9 cellular contexts compared by ENCODE assay signal in the genomic region with DNA sequence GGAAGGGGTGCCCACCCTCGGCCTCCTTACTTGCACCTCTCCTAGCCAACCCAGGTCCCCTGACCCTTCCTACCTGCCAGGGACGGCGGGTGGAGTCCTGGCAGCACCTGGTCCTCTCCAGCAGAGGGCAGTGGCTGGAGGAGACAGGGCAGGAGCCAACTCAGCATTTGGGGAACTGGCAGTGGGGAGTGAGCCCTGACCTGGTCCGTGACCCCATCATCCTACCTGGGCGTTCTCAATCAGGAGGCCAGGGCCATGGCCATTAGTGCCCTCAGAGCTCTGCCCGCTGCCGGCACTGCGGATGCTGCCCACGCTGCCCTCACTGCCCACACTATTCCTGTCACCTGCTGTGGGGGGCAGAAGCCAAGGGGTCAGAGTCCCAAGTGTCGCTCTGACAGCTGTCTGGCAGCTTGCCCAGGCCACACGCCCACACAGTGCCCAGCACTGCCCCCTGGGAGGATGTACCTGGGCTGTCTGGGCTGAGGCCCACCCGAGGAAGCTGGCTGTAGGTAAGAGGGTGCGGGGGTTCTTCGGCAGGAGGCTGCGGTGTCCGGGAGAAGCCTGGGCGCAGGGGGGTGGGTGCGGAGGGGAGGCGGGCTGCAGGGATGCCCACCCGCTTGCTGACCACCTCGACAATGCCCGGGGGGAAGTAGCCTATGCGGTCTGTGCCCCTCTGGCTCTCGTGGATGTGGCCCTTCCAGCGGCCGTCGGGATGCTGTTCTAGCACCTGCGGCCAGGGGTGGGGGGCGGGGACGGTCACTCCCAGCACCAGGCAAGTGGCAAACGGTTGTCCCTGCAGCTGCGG. TPM values are rescaled to one million over a fixed set of nuclear protein-coding genes. Genes with fewer than 3 reads are reported as not detected.
A peak's percentile ranks its signal among the peaks of the same experiment; 100 is the strongest.
DNase-seq lines count a peak whose midpoint lies in the region; ATAC-seq, FAIRE-seq and TF ChIP-seq lines count a peak whose summit lies in the region.
"Had no signal": no experiment of that assay in that cellular context is flagged by ENCODE, and none has a peak within 500 bp of the region (broad histone marks: within the 10 kb centered on the region; RNA-seq: fewer than 3 reads in every experiment).

No MANE protein-coding gene starts in this region.

- no peaks in the 10 kb centered on the region for H3K9me3 Mint-ChIP-seq in activated CD4-positive, alpha-beta T cell treated with anti-CD3 and anti-CD28 coated beads for 36 hours (ENCODE audit: low read depth)
- H3K9me3 Mint-ChIP-seq: stimulated activated naive CD8-positive, alpha-beta T cell treated with anti-CD3 and anti-CD28 coated beads, Interleukin-15, Interleukin-2, amounts not matched to agents 100 ng/mL and 50 ng/mL, for 24 hours had no signal

- POLR2A ChIA-PET in activated CD4-positive, alpha-beta T cell treated with anti-CD3 and anti-CD28 coated beads for 36 hours (lab: Charles Lee), result no interaction called here

- no peaks in the 10 kb centered on the region for H3K9me3 ChIP-seq in prostate gland

- FAIRE-seq in HTR-8/SVneo (lab: Jason Lieb, UNC), result peak; percentile 68

- no peak overlapping the region for H3K4me3 ChIP-seq in prostate gland

- ATAC-seq in activated CD4-positive, alpha-beta T cell treated with anti-CD3 and anti-CD28 coated beads for 36 hours, result peak; percentile 68
- ATAC-seq in esophagus mucosa (peak; percentile 33), GM19395 (IDR thresholded peaks at IDR 0.05; ENCODE audit: unreplicated experiment) (no peak), GM18909 (IDR thresholded peaks at IDR 0.05; ENCODE audit: poor library complexity, unreplicated experiment) (no peak)

- no peak for TF ChIP-seq POLR2A in prostate gland (IDR thresholded peaks at IDR 0.05)

- peak in 3 of 4 experiments; percentile 38 to 72 (median 53) for TF ChIP-seq CTCF in prostate gland (IDR thresholded peaks at IDR 0.05)

- H3K27me3 ChIP-seq in prostate gland (replicated peaks; ENCODE audit: insufficient read depth), result no peaks in the 10 kb centered on the region

- DNase-seq in Caki2 (ENCODE audit: low read depth), result peak; percentile 32
- DNase-seq in HTR-8/SVneo (ENCODE audit: insufficient read length, low spot score), result peak; percentile 67
- peak; percentile 63 for DNase-seq in activated CD4-positive, alpha-beta T cell treated with anti-CD3 and anti-CD28 coated beads for 36 hours
- DNase-seq in prostate gland (ENCODE audit: low spot score), result no peak
- no peak for DNase-seq in occipital lobe (lab: John Stamatoyannopoulos, UW)

- CTCF ChIA-PET in activated CD4-positive, alpha-beta T cell treated with anti-CD3 and anti-CD28 coated beads for 36 hours (lab: Charles Lee), result interaction anchor here (1.4 kb wide), 1 partner anchor 22 kb away, joined by 4 read pairs; no protein-coding TSS in a partner anchor

- no peak overlapping the region for H3K27ac Mint-ChIP-seq in activated CD4-positive, alpha-beta T cell treated with anti-CD3 and anti-CD28 coated beads for 36 hours
- H3K27ac Mint-ChIP-seq: stimulated activated naive CD8-positive, alpha-beta T cell treated with anti-CD3 and anti-CD28 coated beads, Interleukin-15, Interleukin-2, amounts not matched to agents 100 ng/mL and 50 ng/mL, for 24 hours had no signal

- no peaks in the 10 kb centered on the region for H3K36me3 Mint-ChIP-seq in activated CD4-positive, alpha-beta T cell treated with anti-CD3 and anti-CD28 coated beads for 36 hours (ENCODE audit: low read depth)

- no peaks in the 10 kb centered on the region for H3K27me3 Mint-ChIP-seq in activated CD4-positive, alpha-beta T cell treated with anti-CD3 and anti-CD28 coated beads for 36 hours
- H3K27me3 Mint-ChIP-seq: stimulated activated naive CD8-positive, alpha-beta T cell treated with anti-CD3 and anti-CD28 coated beads, Interleukin-15, Interleukin-2, amounts not matched to agents 100 ng/mL and 50 ng/mL, for 24 hours had no signal

- H3K4me1 ChIP-seq in prostate gland (replicated peaks), result no peaks in the 10 kb centered on the region

- H3K36me3 ChIP-seq in prostate gland, result peaks cover 0 to 13% of the 10 kb centered on the region in 2 donors

- WGBS in prostate gland, result 77% methylated on average over 27 of the region's 32 CpGs

- in situ Hi-C loops in Caki2 (cut with HindIII; ENCODE audit: low pct_unique_long_range_greater_than_20kb, low sequenced_read_pairs), result no loop called here

- H3K4me3 Mint-ChIP-seq in activated CD4-positive, alpha-beta T cell treated with anti-CD3 and anti-CD28 coated beads for 36 hours, result no peak overlapping the region
- H3K4me3 Mint-ChIP-seq: stimulated activated naive CD8-positive, alpha-beta T cell treated with anti-CD3 and anti-CD28 coated beads, Interleukin-15, Interleukin-2, amounts not matched to agents 100 ng/mL and 50 ng/mL, for 24 hours had no signal

- no peak overlapping the region for H3K27ac ChIP-seq in prostate gland

- H3K4me1 Mint-ChIP-seq in activated CD4-positive, alpha-beta T cell treated with anti-CD3 and anti-CD28 coated beads for 36 hours, result no peaks in the 10 kb centered on the region

- intact Hi-C loops in activated CD4-positive, alpha-beta T cell treated with anti-CD3 and anti-CD28 coated beads for 36 hours (cut with DNase I, micrococcal nuclease), result no loop called here
- intact Hi-C loops in prostate gland (cut with DNase I), result no loop called here

RNA-seq across cellular contexts. Expression of gene CASKIN2, which starts 10.8 kb away (rescaled TPM):
- total RNA-seq in Caki2 (2014; rRNA removed; shearing (Covaris generic); ENCODE audit: low replicate concordance), result 12.9 and 16.9 TPM in 2 replicates
- 1 to 10 TPM; 2.9 to 3.0 TPM for total RNA-seq in activated CD4-positive, alpha-beta T cell treated with anti-CD3 and anti-CD28 coated beads for 36 hours
- total RNA-seq in esophagus mucosa (13.9 TPM), prostate gland (10 to 100 TPM; 16.0 to 35.8 TPM), occipital lobe (4.8 TPM)

RNA-seq across cellular contexts. Expression of gene TSEN54, which starts 11.8 kb away (rescaled TPM):
- 53.3 and 78.0 TPM in 2 replicates for total RNA-seq in Caki2 (2014; rRNA removed; shearing (Covaris generic); ENCODE audit: low replicate concordance)
- total RNA-seq in activated CD4-positive, alpha-beta T cell treated with anti-CD3 and anti-CD28 coated beads for 36 hours, result 10 to 100 TPM; 29.2 to 35.1 TPM
- total RNA-seq in esophagus mucosa, result 23.2 TPM
- total RNA-seq in prostate gland, result 10 to 100 TPM; 45.9 to 56.2 TPM
- 8.1 TPM for total RNA-seq in occipital lobe

RNA-seq across cellular contexts. Expression of gene LLGL2, which starts 20.9 kb away (rescaled TPM):
- total RNA-seq in Caki2 (2014; rRNA removed; shearing (Covaris generic); ENCODE audit: low replicate concordance), result 34.2 and 42.5 TPM in 2 replicates
- total RNA-seq in activated CD4-positive, alpha-beta T cell treated with anti-CD3 and anti-CD28 coated beads for 36 hours, result 1 to 10 TPM; 7.1 to 9.6 TPM
- total RNA-seq in esophagus mucosa, result 82.1 TPM
- total RNA-seq in prostate gland, result 10 to 100 TPM; 43.0 to 65.3 TPM
- total RNA-seq in occipital lobe, result 2.7 TPM

RNA-seq across cellular contexts. Expression of gene TMEM94, which starts 48.1 kb away (rescaled TPM):
- 65.8 and 66.0 TPM in 2 replicates for total RNA-seq in Caki2 (2014; rRNA removed; shearing (Covaris generic); ENCODE audit: low replicate concordance)
- 10 to 100 TPM; 51.4 to 62.5 TPM for total RNA-seq in activated CD4-positive, alpha-beta T cell treated with anti-CD3 and anti-CD28 coated beads for 36 hours
- total RNA-seq in esophagus mucosa (36.2 TPM), prostate gland (100 to 1,000 TPM in 1 of 2 donors, 10 to 100 TPM in 1; 63.5 to 128 TPM), occipital lobe (25.4 TPM)

Comparison
In these comparisons a context has a peak if more than half of its experiments do, and no peak if none do; other contexts are left out.
1. DNase-seq: peak in Caki2 (single experiment), HTR-8/SVneo (single experiment) and activated CD4-positive, alpha-beta T cell treated with anti-CD3 and anti-CD28 coated beads for 36 hours (single experiment); none in prostate gland (single experiment) and occipital lobe (single experiment).
2. ATAC-seq: peak in activated CD4-positive, alpha-beta T cell treated with anti-CD3 and anti-CD28 coated beads for 36 hours (single experiment) and esophagus mucosa (single experiment); none in GM19395 (single experiment) and GM18909 (single experiment).